In genomic region chr5:95471922-95472321, GRCh38 we compare ENCODE assay signal across 13 cellular contexts.
DNase-seq lines count a peak whose midpoint lies in the region; ATAC-seq and TF ChIP-seq lines count a peak whose summit lies in the region.
"Had no signal": no experiment of that assay in that cellular context is flagged by ENCODE, and none has a peak within 500 bp of the region (broad histone marks: within the 10 kb centered on the region; RNA-seq: fewer than 3 reads in every experiment).

No MANE protein-coding gene starts in this region.

- TF ChIP-seq EP300 in transverse colon (IDR thresholded peaks at IDR 0.05; ENCODE audit: low read depth): no peak

- in situ Hi-C loops in transverse colon (cut with MboI; ENCODE audit: low pct_ligation_motif_present in 1 of 4, low pct_unique_long_range_greater_than_20kb in 1 of 4, low sequenced_read_pairs in 3 of 4): no loop called here

- H3K4me2 ChIP-seq in fibroblast of lung (ENCODE audit: extremely low read depth, insufficient read depth, low read length): no peak overlapping the region

- peaks cover 27% of the 10 kb centered on the region for H3K36me3 ChIP-seq in SJCRH30
- H3K36me3 ChIP-seq in fibroblast of lung (ENCODE audit: control insufficient read depth, insufficient read depth, low read length): peaks cover 4% of the 10 kb centered on the region
- peaks cover 0 to 20% (median 8%) of the 10 kb centered on the region in 4 donors for H3K36me3 ChIP-seq in transverse colon

- H3K4me1 ChIP-seq in SJCRH30 (peaks cover 11% of the 10 kb centered on the region), fibroblast of lung (ENCODE audit: control insufficient read depth, extremely low read depth, insufficient read depth, low read length) (no peaks in the 10 kb centered on the region), transverse colon (no peaks in the 10 kb centered on the region)

- no peak overlapping the region for H2AFZ ChIP-seq in fibroblast of lung (ENCODE audit: low read length)

- H3K9me3 ChIP-seq in SJCRH30 (replicated peaks): no peaks in the 10 kb centered on the region
- H3K9me3 ChIP-seq in fibroblast of lung (ENCODE audit: control insufficient read depth, insufficient read depth, low read depth, low read length): no peaks in the 10 kb centered on the region
- no peaks in the 10 kb centered on the region for H3K9me3 ChIP-seq in transverse colon

- H3K9ac ChIP-seq in fibroblast of lung (ENCODE audit: insufficient read depth, low read length): no peak overlapping the region

- TF ChIP-seq POLR2A in transverse colon (IDR thresholded peaks at IDR 0.05): no peak

- WGBS in transverse colon (ENCODE audit: low coverage in 1 of 2), 2 donors: 88% methylated on average over 1 of the region's 1 CpG; no CpG with 5 or more reads in 1 of the 2 donors

- TF ChIP-seq CTCF in fibroblast of lung (conservative IDR thresholded peaks at IDR 0.05 in 1 of 2, IDR thresholded peaks at IDR 0.05 in 1 of 2; ENCODE audit: low read depth in 1 of 2, low read length in 2 of 2) (no peak), transverse colon (IDR thresholded peaks at IDR 0.05) (no peak)

- no peak for ATAC-seq in GM18519 (IDR thresholded peaks at IDR 0.05; ENCODE audit: low FRiP score, unreplicated experiment)
- no peak for ATAC-seq in HG02840 (IDR thresholded peaks at IDR 0.05; ENCODE audit: low FRiP score, unreplicated experiment)
- ATAC-seq: left colon; natural killer cell treated with Interleukin-12 subunit alpha and Interleukin-12 subunit beta and Interleukin-15 and Interleukin-18, amount 100 ng/mL, for 72 hours had no signal

- peaks cover 2% of the 10 kb centered on the region for H4K20me1 ChIP-seq in fibroblast of lung (ENCODE audit: control insufficient read depth, extremely low read depth, insufficient read depth, low read length)

- DNase-seq in GM04504 (ENCODE audit: low read depth): peak; percentile 17
- peak in 1 of 2 experiments; percentile 27 for DNase-seq in SJCRH30
- DNase-seq in fibroblast of lung (ENCODE audit: low read depth in 2 of 2): peak; percentile 3 to 72
- DNase-seq in renal cortical epithelial cell (ENCODE audit: low read depth): peak; percentile 15
- no peak for DNase-seq in H4 (ENCODE audit: low spot score)
- no peak for DNase-seq in transverse colon
- DNase-seq: Karpas-422, left colon, NCI-H1694 treated with DMSO at 0.1 percent for 48 hours had no signal

- H3K27ac ChIP-seq in SJCRH30 (peak overlapping the region; percentile 26; the same call in 1 of the 2 replicates), fibroblast of lung (ENCODE audit: insufficient read depth, low read length) (no peak overlapping the region), transverse colon (no peak overlapping the region)
- H3K27ac ChIP-seq: VCaP had no signal

- H3K27me3 ChIP-seq in SJCRH30: no peaks in the 10 kb centered on the region
- H3K27me3 ChIP-seq in fibroblast of lung (ENCODE audit: control insufficient read depth, insufficient read depth, low read length): no peaks in the 10 kb centered on the region
- H3K27me3 ChIP-seq in transverse colon: no peaks in the 10 kb centered on the region

- H3K79me2 ChIP-seq in fibroblast of lung (ENCODE audit: control insufficient read depth, insufficient read depth, low read length): no peaks in the 10 kb centered on the region

- intact Hi-C loops in transverse colon (cut with DNase I; ENCODE audit: low total_unique reads): no loop called here

- H3K4me3 ChIP-seq in SJCRH30: no peak overlapping the region
- H3K4me3 ChIP-seq in fibroblast of lung (replicated peaks in 1 of 4; ENCODE audit: control extremely low read depth in 1 of 4, insufficient read depth in 1 of 4, low read depth in 3 of 4, low read length in 4 of 4): no peak overlapping the region
- no peak overlapping the region for H3K4me3 ChIP-seq in transverse colon

Comparison
In these comparisons a context has a peak if more than half of its experiments do, and no peak if none do; other contexts are left out.
1. DNase-seq: peak in GM04504 (single experiment), fibroblast of lung (2 of 2) and renal cortical epithelial cell (single experiment); none in H4 (single experiment) and transverse colon (single experiment).